Comparison of ENCODE assay signal across 15 cellular contexts in the genomic region with DNA sequence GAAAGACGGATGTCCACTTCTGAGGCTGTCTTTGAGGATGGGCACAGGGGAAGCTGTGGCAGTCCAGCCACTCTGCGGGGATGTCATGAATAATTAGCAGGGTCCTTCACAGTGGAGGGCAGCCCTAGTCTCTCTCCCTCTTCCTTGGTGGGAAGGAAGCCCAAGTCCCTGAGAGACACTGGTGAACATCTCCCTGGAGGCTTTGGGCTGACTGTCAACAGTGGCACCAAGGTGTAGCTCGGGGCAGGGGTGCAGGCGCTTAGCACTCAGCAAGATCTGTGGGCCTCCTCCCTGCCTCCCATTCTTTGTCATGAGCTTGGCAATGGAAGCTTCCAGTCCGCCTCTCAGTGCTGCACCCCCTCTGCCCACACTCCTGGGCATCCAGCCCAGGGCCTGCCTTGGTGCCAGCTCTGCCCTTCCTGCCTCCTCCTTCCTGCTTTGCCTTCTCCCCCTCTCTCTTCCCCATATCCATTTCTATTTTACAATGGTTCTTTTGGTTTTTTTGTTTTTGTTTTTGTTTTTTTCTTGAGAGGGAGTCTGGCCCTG. TPM values are rescaled to one million over a fixed set of nuclear protein-coding genes. Genes with fewer than 3 reads are reported as not detected.
DNase-seq lines count a peak whose midpoint lies in the region; ATAC-seq, FAIRE-seq and TF ChIP-seq lines count a peak whose summit lies in the region.
"Had no signal": no experiment of that assay in that cellular context is flagged by ENCODE, and none has a peak within 500 bp of the region (broad histone marks: within the 10 kb centered on the region; RNA-seq: fewer than 3 reads in every experiment).

No MANE protein-coding gene starts in this region.

- no peaks in the 10 kb centered on the region for H3K27me3 Mint-ChIP-seq in MCF 10A (ENCODE audit: insufficient read depth, unreplicated experiment)
- H3K27me3 Mint-ChIP-seq in effector memory CD8-positive, alpha-beta T cell = no peaks in the 10 kb centered on the region

- H3K27ac Mint-ChIP-seq in MCF 10A (ENCODE audit: low read depth, unreplicated experiment) = peak overlapping the region; percentile 87
- H3K27ac Mint-ChIP-seq in effector memory CD8-positive, alpha-beta T cell = no peak overlapping the region
- H3K27ac Mint-ChIP-seq: H9 had no signal

- no peak for TF ChIP-seq EP300 in sigmoid colon (IDR thresholded peaks at IDR 0.05)

- CTCF ChIA-PET in MCF 10A (lab: Yijun Ruan, JAX) = interaction anchor here (0.6 to 1.7 kb wide), 6 partner anchors 11 to 1256 kb away, joined by 3 to 6 read pairs (median 4); no protein-coding TSS in a partner anchor

- H3K36me3 Mint-ChIP-seq in MCF 10A (ENCODE audit: insufficient read depth, unreplicated experiment) = no peaks in the 10 kb centered on the region
- H3K36me3 Mint-ChIP-seq in effector memory CD8-positive, alpha-beta T cell (ENCODE audit: insufficient read depth) = no peaks in the 10 kb centered on the region

- H3K36me3 ChIP-seq in sigmoid colon = no peaks in the 10 kb centered on the region
- H3K36me3 ChIP-seq: BE2C had no signal

- H3K4me1 ChIP-seq in sigmoid colon = peaks cover 0 to 17% (median 7%) of the 10 kb centered on the region in 4 donors
- H3K4me1 ChIP-seq: BE2C had no signal

- no peak for FAIRE-seq in GM19239 (lab: Jason Lieb, UNC)
- FAIRE-seq: endothelial cell of umbilical vein had no signal

- DNase-seq in H4 (ENCODE audit: low spot score) = peak; percentile 60
- peak; percentile 84 for DNase-seq in MCF 10A (ENCODE audit: unreplicated experiment)
- DNase-seq in hippocampal formation (lab: John Stamatoyannopoulos, UW) = peak; percentile 79 to 85
- peak; percentile 79 for DNase-seq in sigmoid colon
- DNase-seq in 8988T = no peak
- DNase-seq in GM19239 (ENCODE audit: insufficient read length, low spot score) = no peak
- DNase-seq in effector memory CD8-positive, alpha-beta T cell = no peak
- no peak for DNase-seq in HPDE6-E6E7 (ENCODE audit: extremely low spot score)
- DNase-seq: amniotic stem cell, BE2C, H9, NCI-H2081 treated with DMSO at 0.1 percent for 48 hours had no signal

- intact Hi-C loops in MCF 10A (cut with micrococcal nuclease) (no loop called here), sigmoid colon (cut with DNase I) (loop anchor here (10.0 kb wide), 1 partner anchor 268 kb away; no protein-coding TSS in a partner anchor)

- no peaks in the 10 kb centered on the region for H3K9me3 ChIP-seq in sigmoid colon
- H3K9me3 ChIP-seq: BE2C had no signal

- peak overlapping the region; percentile 4 to 55 (median 38) for H3K27ac ChIP-seq in sigmoid colon

- peaks cover 16% of the 10 kb centered on the region for H3K4me1 Mint-ChIP-seq in MCF 10A (ENCODE audit: insufficient read depth, unreplicated experiment)
- H3K4me1 Mint-ChIP-seq in effector memory CD8-positive, alpha-beta T cell (ENCODE audit: low read depth in 2 of 2) = no peaks in the 10 kb centered on the region
- H3K4me1 Mint-ChIP-seq: neural crest cell had no signal

- 86 to 91% methylated on average over 5 of the region's 5 CpGs for WGBS in sigmoid colon, 2 donors

- peak overlapping the region; percentile 63 for H3K4me3 Mint-ChIP-seq in MCF 10A (ENCODE audit: unreplicated experiment)
- H3K4me3 Mint-ChIP-seq in effector memory CD8-positive, alpha-beta T cell = no peak overlapping the region
- H3K4me3 Mint-ChIP-seq: H9, neural crest cell had no signal

- no peak for ATAC-seq in effector memory CD8-positive, alpha-beta T cell (replicated peaks)

- no peak overlapping the region for H3K4me3 ChIP-seq in sigmoid colon

- no TSS peak for BruUV-seq in MCF 10A (replicated peaks; lab: Mats Ljungman, UMichigan)

- POLR2A ChIA-PET in MCF 10A (lab: Yijun Ruan, JAX) = interaction anchor here (1.1 to 1.9 kb wide), 2 partner anchors 13 to 84 kb away, joined by 3 to 5 read pairs; a partner anchor contains a TSS

- TF ChIP-seq CTCF in MCF 10A (IDR thresholded peaks at IDR 0.05; ENCODE audit: unreplicated experiment) = no peak
- no peak for TF ChIP-seq CTCF in sigmoid colon (IDR thresholded peaks at IDR 0.05)

- H3K9me3 Mint-ChIP-seq in MCF 10A (ENCODE audit: unreplicated experiment) = no peaks in the 10 kb centered on the region
- H3K9me3 Mint-ChIP-seq in effector memory CD8-positive, alpha-beta T cell = no peaks in the 10 kb centered on the region
- H3K9me3 Mint-ChIP-seq: H9, neural crest cell had no signal

- no peaks in the 10 kb centered on the region for H3K27me3 ChIP-seq in sigmoid colon
- H3K27me3 ChIP-seq: BE2C had no signal

- no peak for TF ChIP-seq POLR2A in sigmoid colon (IDR thresholded peaks at IDR 0.05)

RNA-seq across cellular contexts. Expression of a gene that starts 59.4 kb away (rescaled TPM):
- 14.0 and 17.7 TPM in 2 replicates for total RNA-seq in H4 (2014; rRNA removed; shearing (Covaris generic))
- total RNA-seq in MCF 10A (2022) (23.8 and 25.0 TPM in 2 replicates), sigmoid colon (1 to 10 TPM; 1.5 to 6.9 (median 3.3) TPM)
- polyA plus RNA-seq in sigmoid colon = 10 to 100 TPM in 1 of 3 donors, 1 to 10 TPM in 2; 1.4 to 16.4 (median 1.8) TPM
- total RNA-seq: OCI-LY7 had no signal

Comparison
In these comparisons a context has a peak if more than half of its experiments do, and no peak if none do; other contexts are left out.
1. DNase-seq: peak in H4 (single experiment), MCF 10A (single experiment), hippocampal formation (2 of 2) and sigmoid colon (single experiment); none in 8988T (single experiment), GM19239 (single experiment), effector memory CD8-positive, alpha-beta T cell (0 of 3) and HPDE6-E6E7 (single experiment).